In the genomic region with DNA sequence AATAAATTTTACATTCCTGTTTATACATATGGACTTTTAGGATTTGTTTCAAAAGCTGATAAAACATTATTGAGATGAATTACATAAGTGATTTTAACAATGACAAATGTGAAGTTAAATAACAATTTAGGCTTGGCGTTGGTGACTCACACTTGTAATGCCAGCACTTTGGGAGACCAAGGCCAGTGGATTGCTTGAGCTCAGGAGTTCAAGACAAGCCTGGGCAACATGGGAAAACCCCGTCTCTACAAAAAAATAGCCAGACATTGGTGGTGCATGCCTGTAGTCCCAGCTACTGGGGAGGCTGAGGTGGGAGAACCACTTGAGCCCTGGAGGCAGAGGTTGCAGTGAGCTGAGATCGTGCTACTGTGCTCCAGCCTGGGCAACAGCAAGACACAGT, we compare ENCODE assay signal across 18 cellular contexts. TPM values are rescaled to one million over a fixed set of nuclear protein-coding genes. Genes with fewer than 3 reads are reported as not detected.
DNase-seq lines count a peak whose midpoint lies in the region; FAIRE-seq and TF ChIP-seq lines count a peak whose summit lies in the region.
"Had no signal": no experiment of that assay in that cellular context is flagged by ENCODE, and none has a peak within 500 bp of the region (broad histone marks: within the 10 kb centered on the region; RNA-seq: fewer than 3 reads in every experiment).

No MANE protein-coding gene starts in this region.

- no peak for TF ChIP-seq CTCF in osteoblast (IDR thresholded peaks at IDR 0.05; ENCODE audit: extremely low read depth, low read depth, low read length)
- no peak for TF ChIP-seq CTCF in hepatocyte (IDR thresholded peaks at IDR 0.05; ENCODE audit: poor library complexity)

- WGBS in hepatocyte (ENCODE audit: low lambda C conversion rate, missing lambda C conversion rate): 94% methylated on average over 3 of the region's 3 CpGs

- H2AFZ ChIP-seq in osteoblast (ENCODE audit: low read length) (no peak overlapping the region), hepatocyte (no peak overlapping the region)
- H2AFZ ChIP-seq: GM23338 had no signal

- H3K79me2 ChIP-seq in osteoblast (ENCODE audit: insufficient read depth, low read length) (peaks cover under 1% of the 10 kb centered on the region), hepatocyte (no peaks in the 10 kb centered on the region)

- H3K27me3 ChIP-seq in osteoblast (ENCODE audit: insufficient read depth, low read length) (no peaks in the 10 kb centered on the region), hepatocyte (no peaks in the 10 kb centered on the region)
- H3K27me3 ChIP-seq: SJSA1 had no signal

- H3K9me2 ChIP-seq in hepatocyte (replicated peaks; ENCODE audit: insufficient read depth): no peaks in the 10 kb centered on the region

- peak overlapping the region; percentile 22 for H3K27ac ChIP-seq in epithelial cell of prostate
- no peak overlapping the region for H3K27ac ChIP-seq in osteoblast (ENCODE audit: low read depth, low read length)
- no peak overlapping the region for H3K27ac ChIP-seq in hepatocyte
- H3K27ac ChIP-seq: C4-2B, SJSA1 had no signal

- H3K4me2 ChIP-seq in osteoblast (ENCODE audit: insufficient read depth, low read length) (no peak overlapping the region), hepatocyte (no peak overlapping the region)
- H3K4me2 ChIP-seq: GM23338 had no signal

- no peaks in the 10 kb centered on the region for H3K9me3 ChIP-seq in osteoblast (ENCODE audit: low read depth, low read length)
- no peaks in the 10 kb centered on the region for H3K9me3 ChIP-seq in hepatocyte (ENCODE audit: low read depth)
- H3K9me3 ChIP-seq: SJSA1 had no signal

- no peak for FAIRE-seq in RCC 7860 (lab: Jason Lieb, UNC)
- FAIRE-seq: GM12891, GM18507 had no signal

- peaks cover 3% of the 10 kb centered on the region for H3K4me1 ChIP-seq in osteoblast (ENCODE audit: insufficient read depth, low read length)
- H3K4me1 ChIP-seq in hepatocyte (ENCODE audit: insufficient read depth): no peaks in the 10 kb centered on the region
- H3K4me1 ChIP-seq: SJSA1 had no signal

- H4K20me1 ChIP-seq in osteoblast (ENCODE audit: insufficient read depth, low read length) (peaks cover 2% of the 10 kb centered on the region), hepatocyte (ENCODE audit: insufficient read depth, poor library complexity, severe bottlenecking) (no peaks in the 10 kb centered on the region)

- peaks cover 5% of the 10 kb centered on the region for H3K36me3 ChIP-seq in osteoblast (ENCODE audit: insufficient read depth, low read length)
- no peaks in the 10 kb centered on the region for H3K36me3 ChIP-seq in hepatocyte (replicated peaks; ENCODE audit: insufficient read depth, low read depth)

- DNase-seq in EL (peak; percentile 29), RPMI7951 (ENCODE audit: low read depth) (peak; percentile 42), epithelial cell of prostate (ENCODE audit: low read depth, low spot score) (peak; percentile 51), osteoblast (ENCODE audit: insufficient read length, low spot score, missing footprints) (peak; percentile 39), dedifferentiated amniotic fluid mesenchymal stem cell (ENCODE audit: extremely low spot score) (no peak), hepatocyte (ENCODE audit: low spot score) (no peak), RCC 7860 (ENCODE audit: low spot score) (no peak)
- DNase-seq: DND-41, GF-D8, NCI-H1105, NCI-H1694, NCI-H2107, NCI-H69 had no signal

- H3K4me3 ChIP-seq in osteoblast (ENCODE audit: insufficient read depth, low read length) (no peak overlapping the region), hepatocyte (no peak overlapping the region)
- H3K4me3 ChIP-seq: GM23338, SJSA1 had no signal

RNA-seq across cellular contexts. Expression of gene ACOT2, which starts 7.4 kb away (rescaled TPM):
- 29.9 and 31.9 TPM in 2 replicates for total RNA-seq in RPMI7951 (2014; rRNA removed; shearing (Covaris generic))
- 57.5 and 58.3 TPM in 2 replicates for total RNA-seq in osteoblast
- total RNA-seq in hepatocyte: 58.8 and 70.2 TPM in 2 replicates
- polyA plus RNA-seq in hepatocyte: 43.6 and 44.2 TPM in 2 replicates

RNA-seq across cellular contexts. Expression of gene ACOT4, which starts 15.3 kb away (rescaled TPM):
- 3.0 and 3.6 TPM in 2 replicates for total RNA-seq in RPMI7951 (2014; rRNA removed; shearing (Covaris generic))
- total RNA-seq in osteoblast (1.8 and 2.5 TPM in 2 replicates), hepatocyte (2.5 and 2.8 TPM in 2 replicates)
- polyA plus RNA-seq in hepatocyte: 2.1 and 2.4 TPM in 2 replicates

RNA-seq across cellular contexts. Expression of gene HEATR4, which starts 17.6 kb away (rescaled TPM):
- not detected in 2 replicates for total RNA-seq in RPMI7951 (2014; rRNA removed; shearing (Covaris generic))
- total RNA-seq in osteoblast (under 0.01 and 0.29 TPM in 2 replicates), hepatocyte (0.17 and 0.44 TPM in 2 replicates)
- polyA plus RNA-seq in hepatocyte: 0.69 and 1.1 TPM in 2 replicates
- total RNA-seq: SJSA1 had no signal

RNA-seq across cellular contexts. Expression of gene ACOT6, which starts 35.9 kb away (rescaled TPM):
- total RNA-seq in RPMI7951 (2014; rRNA removed; shearing (Covaris generic)): not detected in 2 replicates
- not detected in 2 replicates for total RNA-seq in osteoblast
- total RNA-seq in hepatocyte: not detected in 2 replicates
- not detected in 2 replicates for polyA plus RNA-seq in hepatocyte
- total RNA-seq: SJSA1 had no signal

RNA-seq across cellular contexts. Expression of gene ACOT1, which starts 39.4 kb away (rescaled TPM):
- 4.3 and 5.3 TPM in 2 replicates for total RNA-seq in RPMI7951 (2014; rRNA removed; shearing (Covaris generic))
- 1.4 and 58.0 TPM in 2 replicates for total RNA-seq in osteoblast
- 21.2 and 28.3 TPM in 2 replicates for total RNA-seq in hepatocyte
- polyA plus RNA-seq in hepatocyte: 10.7 and 13.0 TPM in 2 replicates

Comparison
In these comparisons a context has a peak if more than half of its experiments do, and no peak if none do; other contexts are left out.
1. DNase-seq: peak in EL (single experiment), RPMI7951 (single experiment), epithelial cell of prostate (single experiment) and osteoblast (single experiment); none in dedifferentiated amniotic fluid mesenchymal stem cell (single experiment), hepatocyte (single experiment) and RCC 7860 (single experiment).